ENCODE assay signal across 34 cellular contexts in genomic region chr1:55793856-55794255, GRCh38.
A peak's percentile ranks its signal among the peaks of the same experiment; 100 is the strongest.
DNase-seq lines count a peak whose midpoint lies in the region; ATAC-seq, FAIRE-seq and TF ChIP-seq lines count a peak whose summit lies in the region.
"Had no signal": no experiment of that assay in that cellular context is flagged by ENCODE, and none has a peak within 500 bp of the region (broad histone marks: within the 10 kb centered on the region; RNA-seq: fewer than 3 reads in every experiment).

No MANE protein-coding gene starts in this region.

- H3K18ac ChIP-seq in H1 (ENCODE audit: extremely low read depth, low read length), result no peak overlapping the region
- peak overlapping the region; percentile 64 for H3K18ac ChIP-seq in neuronal stem cell (ENCODE audit: low read length)

- H2BK12ac ChIP-seq in H1 (ENCODE audit: low read depth, low read length) (no peak overlapping the region), neuronal stem cell (ENCODE audit: low read length) (no peak overlapping the region)

- no peak for TF ChIP-seq POLR2A in H1 (IDR thresholded peaks at IDR 0.05; ENCODE audit: control extremely low read depth in 1 of 2, low read depth in 2 of 2, low read length in 2 of 2)

- no peak overlapping the region for H3K4me3 ChIP-seq in H1 (ENCODE audit: extremely low read depth in 1 of 4, insufficient read depth in 2 of 4, low read depth in 3 of 4, low read length in 4 of 4)
- no peak overlapping the region for H3K4me3 ChIP-seq in kidney (ENCODE audit: low read length in 2 of 2)
- no peak overlapping the region for H3K4me3 ChIP-seq in neuronal stem cell (ENCODE audit: low read length in 2 of 2)
- H3K4me3 ChIP-seq: A549; BLaER1; BLaER1 treated with 17β-estradiol and CSF1 and Interleukin-3, amounts not matched to agents 10 nM and 100 nM had no signal

- H3K23ac ChIP-seq in H1 (ENCODE audit: insufficient read length) (no peak overlapping the region), neuronal stem cell (ENCODE audit: low read depth, low read length, poor library complexity) (peak overlapping the region; percentile 43)

- no peak overlapping the region for H2BK20ac ChIP-seq in H1 (ENCODE audit: low read length)

- H3K9ac ChIP-seq in H1 (replicated peaks in 1 of 4; ENCODE audit: extremely low read depth in 1 of 4, low read depth in 3 of 4, low read length in 3 of 4) (no peak overlapping the region), kidney (ENCODE audit: low read length in 2 of 2) (no peak overlapping the region), neuronal stem cell (ENCODE audit: low read depth, low read length, poor library complexity) (no peak overlapping the region)
- H3K9ac ChIP-seq: BLaER1; BLaER1 treated with 17β-estradiol and CSF1 and Interleukin-3, amounts not matched to agents 10 nM and 100 nM had no signal

- 90% methylated on average over 4 of the region's 6 CpGs; no CpG with 5 or more reads in 1 of the 2 experiments for WGBS in H1 (ENCODE audit: extremely low coverage in 1 of 2, insufficient coverage in 1 of 2, insufficient read length in 1 of 2, insufficient replicate concordance in 2 of 2, low coverage in 1 of 2, low lambda C conversion rate in 2 of 2, missing lambda C conversion rate in 1 of 2), 2 experiments
- WGBS in neuronal stem cell (ENCODE audit: extremely low coverage in 2 of 2, insufficient read length in 2 of 2, insufficient replicate concordance in 1 of 2), 2 donors, result no CpG with 5 or more reads among the region's 6 CpGs

- no peak overlapping the region for H4K5ac ChIP-seq in H1 (ENCODE audit: insufficient read length, low read depth, low read length)

- H3K36me3 ChIP-seq in H1 (ENCODE audit: control insufficient read depth in 2 of 4, insufficient read depth in 4 of 4, low read length in 3 of 4) (no peaks in the 10 kb centered on the region), kidney (ENCODE audit: control insufficient read depth in 1 of 2, insufficient read depth in 2 of 2, low read length in 2 of 2) (no peaks in the 10 kb centered on the region), neuronal stem cell (replicated peaks in 1 of 2; ENCODE audit: control insufficient read depth in 2 of 2, insufficient read depth in 2 of 2, low read length in 2 of 2) (no peaks in the 10 kb centered on the region)
- H3K36me3 ChIP-seq: BE2C; BLaER1; BLaER1 treated with 17β-estradiol and CSF1 and Interleukin-3, amounts not matched to agents 10 nM and 100 nM had no signal

- no peak overlapping the region for H3K4me3 Mint-ChIP-seq in CD14-positive monocyte
- H3K4me3 Mint-ChIP-seq: B cell; CD4-positive, alpha-beta memory T cell; CD4-positive, alpha-beta T cell; CD4-positive, CD25-positive, alpha-beta regulatory T cell; CD8-positive, alpha-beta memory T cell; CD8-positive, alpha-beta T cell had no signal

- ATAC-seq in SK-N-SH treated with all-trans-retinoic acid at 6 μM for 48 hours, result no peak
- ATAC-seq in GM18511 (IDR thresholded peaks at IDR 0.05; ENCODE audit: unreplicated experiment), result no peak
- ATAC-seq: A549; CD8-positive, alpha-beta T cell had no signal

- H3K36me3 Mint-ChIP-seq in CD14-positive monocyte, result no peaks in the 10 kb centered on the region
- H3K36me3 Mint-ChIP-seq: CD4-positive, alpha-beta memory T cell; CD4-positive, CD25-positive, alpha-beta regulatory T cell; CD8-positive, alpha-beta T cell had no signal

- no peak overlapping the region for H2BK5ac ChIP-seq in H1 (ENCODE audit: low read depth, low read length)
- H2BK5ac ChIP-seq in neuronal stem cell (ENCODE audit: low read length), result no peak overlapping the region

- H3K4me2 ChIP-seq in H1 (ENCODE audit: insufficient read depth in 1 of 2, low read depth in 2 of 2, low read length in 2 of 2) (no peak overlapping the region), neuronal stem cell (ENCODE audit: insufficient read depth, low read length, poor library complexity, severe bottlenecking) (no peak overlapping the region)
- H3K4me2 ChIP-seq: A549; BLaER1; BLaER1 treated with 17β-estradiol and CSF1 and Interleukin-3, amounts not matched to agents 10 nM and 100 nM had no signal

- FAIRE-seq in H1 (lab: Jason Lieb, UNC) (no peak), kidney (lab: Jason Lieb, UNC) (no peak)
- FAIRE-seq: A204.1, A549, D721Med had no signal

- H3K23me2 ChIP-seq in H1 (ENCODE audit: low read depth, low read length), result no peaks in the 10 kb centered on the region

- TF ChIP-seq EP300 in H1 (IDR thresholded peaks at IDR 0.05; ENCODE audit: borderline replicate concordance in 1 of 2, low read depth in 2 of 2, low read length in 2 of 2), result no peak

- H3K4me1 Mint-ChIP-seq in CD14-positive monocyte, result no peaks in the 10 kb centered on the region
- H3K4me1 Mint-ChIP-seq: B cell; CD4-positive, alpha-beta memory T cell; CD4-positive, CD25-positive, alpha-beta regulatory T cell; CD8-positive, alpha-beta memory T cell had no signal

- H3K56ac ChIP-seq in H1 (replicated peaks; ENCODE audit: insufficient read length, low read depth, low read length), result no peak overlapping the region

- H2AFZ ChIP-seq in H1 (ENCODE audit: low read length) (no peak overlapping the region), neuronal stem cell (ENCODE audit: low read length) (no peak overlapping the region)

- no peak overlapping the region for H3K27ac ChIP-seq in H1 (ENCODE audit: low read depth, low read length)
- H3K27ac ChIP-seq in kidney (ENCODE audit: low read depth in 2 of 2, low read length in 2 of 2), result no peak overlapping the region
- H3K27ac ChIP-seq in neuronal stem cell (replicated peaks; ENCODE audit: low read length), result no peak overlapping the region
- H3K27ac ChIP-seq: 22Rv1; A549; BLaER1; BLaER1 treated with 17β-estradiol and CSF1 and Interleukin-3, amounts not matched to agents 10 nM and 100 nM; C4-2B had no signal

- H4K91ac ChIP-seq in H1 (replicated peaks; ENCODE audit: insufficient read length, low read length) (no peak overlapping the region), neuronal stem cell (ENCODE audit: low read depth, low read length, poor library complexity) (no peak overlapping the region)

- CTCF ChIA-PET in H1 (lab: Charles Lee; ENCODE audit: partially characterized antibody), result interaction anchor here (0.6 kb wide), 1 partner anchor 402 kb away, joined by 3 read pairs; no protein-coding TSS in a partner anchor

- H3K14ac ChIP-seq in H1 (ENCODE audit: insufficient read length) (no peak overlapping the region), neuronal stem cell (ENCODE audit: low read length) (no peak overlapping the region)

- POLR2A ChIA-PET in H1 (lab: Charles Lee; ENCODE audit: partially characterized antibody), result no interaction called here

- H2BK120ac ChIP-seq in H1 (replicated peaks; ENCODE audit: low read depth, low read length) (no peak overlapping the region), neuronal stem cell (ENCODE audit: low read depth, low read length) (peak overlapping the region; percentile 94)

- H3K79me1 ChIP-seq in H1 (ENCODE audit: low read depth, low read length) (no peaks in the 10 kb centered on the region), neuronal stem cell (ENCODE audit: low read depth, low read length) (no peaks in the 10 kb centered on the region)

- intact Hi-C loops in kidney (cut with DNase I) (no loop called here), CD14-positive monocyte (cut with micrococcal nuclease) (no loop called here)

- peaks cover 0 to 1% (median 0%) of the 10 kb centered on the region in 4 experiments; a peak in 1 of 7 replicates for H3K27me3 ChIP-seq in H1 (replicated peaks in 1 of 4; ENCODE audit: control insufficient read depth in 3 of 4, extremely low read depth in 1 of 4, insufficient read depth in 3 of 4, low read length in 3 of 4)
- H3K27me3 ChIP-seq in neuronal stem cell (ENCODE audit: control insufficient read depth in 3 of 3, insufficient read depth in 3 of 3, low read depth in 1 of 3, low read length in 3 of 3), result no peaks in the 10 kb centered on the region
- H3K27me3 ChIP-seq: BE2C; BLaER1; BLaER1 treated with 17β-estradiol and CSF1 and Interleukin-3, amounts not matched to agents 10 nM and 100 nM had no signal

- H3K4me1 ChIP-seq in H1 (replicated peaks in 1 of 4; ENCODE audit: control insufficient read depth in 3 of 4, insufficient read depth in 4 of 4, low read length in 3 of 4) (no peaks in the 10 kb centered on the region), kidney (ENCODE audit: control insufficient read depth in 1 of 2, insufficient read depth in 1 of 2, low read depth in 1 of 2, low read length in 2 of 2) (no peaks in the 10 kb centered on the region), neuronal stem cell (ENCODE audit: control insufficient read depth in 2 of 2, insufficient read depth in 1 of 2, low read depth in 1 of 2, low read length in 2 of 2) (no peaks in the 10 kb centered on the region)
- H3K4me1 ChIP-seq: A549; BE2C; BLaER1; BLaER1 treated with 17β-estradiol and CSF1 and Interleukin-3, amounts not matched to agents 10 nM and 100 nM; Caco-2 had no signal

- H3K27me3 Mint-ChIP-seq in CD14-positive monocyte (ENCODE audit: low read depth in 3 of 3), result peaks cover 0 to 2% (median 0%) of the 10 kb centered on the region in 3 donors
- H3K27me3 Mint-ChIP-seq: CD4-positive, CD25-positive, alpha-beta regulatory T cell had no signal

- no peaks in the 10 kb centered on the region for H3K79me2 ChIP-seq in H1 (ENCODE audit: control insufficient read depth in 1 of 2, insufficient read depth in 2 of 2, low read length in 2 of 2)

- H4K8ac ChIP-seq in H1 (ENCODE audit: extremely low read depth, insufficient read depth, low read length) (peak overlapping the region; percentile 68; the same call in 1 of the 2 replicates), neuronal stem cell (ENCODE audit: low read depth, low read length) (peak overlapping the region; percentile 3)

- no peak for TF ChIP-seq RAD21 in H1 (IDR thresholded peaks at IDR 0.05 in 1 of 2, conservative IDR thresholded peaks at IDR 0.05 in 1 of 2; ENCODE audit: low read depth in 2 of 2, low read length in 2 of 2)

- H3K27ac Mint-ChIP-seq in CD14-positive monocyte, result no peak overlapping the region
- H3K27ac Mint-ChIP-seq: B cell; CD4-positive, alpha-beta memory T cell; CD4-positive, alpha-beta T cell; CD4-positive, CD25-positive, alpha-beta regulatory T cell; CD8-positive, alpha-beta memory T cell; CD8-positive, alpha-beta T cell had no signal

- H3K9me3 ChIP-seq in H1 (ENCODE audit: insufficient read depth in 2 of 2, low read depth in 1 of 2, low read length in 1 of 2) (peaks cover 0 to 3% of the 10 kb centered on the region in 2 experiments; a peak in 1 of 4 replicates), kidney (ENCODE audit: control insufficient read depth in 1 of 2, low read length in 2 of 2) (no peaks in the 10 kb centered on the region), neuronal stem cell (replicated peaks in 1 of 2; ENCODE audit: control insufficient read depth in 2 of 2, insufficient read depth in 1 of 2, low read depth in 1 of 2, low read length in 2 of 2) (peaks cover 0 to 3% of the 10 kb centered on the region in 2 donors)
- H3K9me3 ChIP-seq: A549, BE2C, Caco-2 had no signal

- H2AK5ac ChIP-seq in H1 (ENCODE audit: low read depth, low read length), result no peak overlapping the region
- peak overlapping the region; percentile 94 for H2AK5ac ChIP-seq in neuronal stem cell (ENCODE audit: low read depth, low read length)

- DNase-seq in H1 (ENCODE audit: low read depth in 1 of 2, low spot score in 2 of 2), result no peak
- peak; percentile 52 for DNase-seq in kidney
- no peak for DNase-seq in neuronal stem cell (ENCODE audit: low spot score)
- DNase-seq in CD14-positive monocyte (ENCODE audit: low spot score), result no peak
- DNase-seq: 8988T; ACHN; AML-193; BE2C; C1 segment of cervical spinal cord; Caco-2; Calu3; CD4-positive, alpha-beta memory T cell; CD4-positive, alpha-beta T cell; CD4-positive, CD25-positive, alpha-beta regulatory T cell; CD8-positive, alpha-beta memory T cell; CD8-positive, alpha-beta T cell; COR-L47; DMS 273 treated with DMSO at 0.1 percent for 48 hours; DMS153; DMS53; DMS79; DMS79 treated with DMSO at 0.1 percent for 48 hours; DND-41; EL had no signal

- H2BK15ac ChIP-seq in H1 (ENCODE audit: low read length) (no peak overlapping the region), neuronal stem cell (ENCODE audit: low read length) (peak overlapping the region; percentile 20)

- H3K9me3 Mint-ChIP-seq in CD14-positive monocyte, result peaks cover 7 to 13% (median 12%) of the 10 kb centered on the region in 7 donors
- H3K9me3 Mint-ChIP-seq: CD8-positive, alpha-beta T cell had no signal

- H3K4ac ChIP-seq in H1 (replicated peaks; ENCODE audit: insufficient read length, low read depth, low read length) (no peak overlapping the region), neuronal stem cell (ENCODE audit: low read length) (peak overlapping the region; percentile 53)

- no peak for TF ChIP-seq CTCF in H1 (IDR thresholded peaks at IDR 0.05; ENCODE audit: control extremely low read depth in 1 of 3, insufficient read depth in 1 of 3, low read depth in 1 of 3, low read length in 3 of 3)
- TF ChIP-seq CTCF in kidney (IDR thresholded peaks at IDR 0.05; ENCODE audit: borderline replicate concordance, extremely low read depth, insufficient read depth), result no peak
- no peak for TF ChIP-seq CTCF in CD14-positive monocyte (IDR thresholded peaks at IDR 0.05)

- no peaks in the 10 kb centered on the region for H4K20me1 ChIP-seq in H1 (replicated peaks in 1 of 2; ENCODE audit: control insufficient read depth in 1 of 2, insufficient read depth in 2 of 2, low read length in 2 of 2)
- H4K20me1 ChIP-seq: BLaER1; BLaER1 treated with 17β-estradiol and CSF1 and Interleukin-3, amounts not matched to agents 10 nM and 100 nM had no signal
